In the genomic region with DNA sequence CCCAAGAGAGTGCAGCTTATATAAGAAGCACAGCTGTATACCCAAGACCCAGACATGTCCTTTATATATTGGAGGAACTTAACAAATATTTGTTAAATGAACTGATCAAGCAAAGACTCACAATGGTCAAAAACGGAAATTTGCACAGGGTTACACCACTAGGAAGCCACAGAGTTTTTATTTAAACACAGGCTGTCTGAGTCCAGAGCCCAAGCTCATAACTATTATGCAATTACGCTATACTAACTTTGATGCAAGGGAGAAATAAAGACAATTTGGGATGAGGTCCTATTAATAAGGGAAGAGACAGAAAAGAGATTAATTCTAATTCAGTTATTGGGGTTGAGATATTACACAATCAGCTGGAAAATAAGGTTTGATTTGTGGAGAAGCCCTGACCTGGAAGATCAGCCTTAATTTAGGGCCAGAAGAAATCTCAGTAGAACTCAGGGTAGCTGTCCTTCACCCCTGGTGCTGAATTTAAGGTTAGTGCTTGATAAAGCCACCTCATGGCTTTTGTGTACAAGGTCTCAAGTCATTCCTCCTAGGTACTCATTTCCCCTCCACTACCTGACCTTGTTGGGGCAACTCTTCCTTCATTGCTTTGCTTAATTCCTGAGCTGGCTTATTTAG, we compare ENCODE assay signal across 15 cellular contexts. TPM values are rescaled to one million over a fixed set of nuclear protein-coding genes. Genes with fewer than 3 reads are reported as not detected.
DNase-seq lines count a peak whose midpoint lies in the region; ATAC-seq, FAIRE-seq and TF ChIP-seq lines count a peak whose summit lies in the region.
"Had no signal": no experiment of that assay in that cellular context is flagged by ENCODE, and none has a peak within 500 bp of the region (broad histone marks: within the 10 kb centered on the region; RNA-seq: fewer than 3 reads in every experiment).

No MANE protein-coding gene starts in this region.

- POLR2A ChIA-PET in GM12878 (lab: Charles Lee): no interaction called here

- TF ChIP-seq EP300 in GM12878 (IDR thresholded peaks at IDR 0.05; ENCODE audit: borderline replicate concordance in 1 of 2, control insufficient read depth in 1 of 2, low read depth in 2 of 2, low read length in 2 of 2): no peak

- H3K4me1 ChIP-seq in GM12878 (ENCODE audit: control insufficient read depth, insufficient read depth, low read length): no peaks in the 10 kb centered on the region

- TF ChIP-seq POLR2A in GM12878 (IDR thresholded peaks at IDR 0.05; ENCODE audit: low read depth, low read length): no peak

- no peak for FAIRE-seq in GM12878 (lab: Jason Lieb, UNC)

- no peak for TF ChIP-seq CTCF in GM12878 (IDR thresholded peaks at IDR 0.05 in 2 of 3, conservative IDR thresholded peaks at IDR 0.05 in 1 of 3; ENCODE audit: control insufficient read depth in 2 of 3, extremely low read depth in 1 of 3, insufficient read depth in 1 of 3, low read depth in 3 of 3, low read length in 3 of 3)

- SMC1A ChIA-PET in GM12878 (lab: Charles Lee; ENCODE audit: uncharacterized antibody, unreplicated experiment): interaction anchor here (1.2 to 8.3 kb wide), 5 partner anchors 20 to 157 kb away, joined by 3 to 43 read pairs (median 8); a partner anchor contains a TSS

- no peak for ATAC-seq in GM12878
- ATAC-seq: activated T-helper 17 cell treated with anti-CD3 and anti-CD28 coated beads, Interleukin-2, amount 50 U/mL, for 72 hours had no signal

- WGBS in GM12878 (ENCODE audit: insufficient coverage, insufficient replicate concordance, low lambda C conversion rate, missing lambda C conversion rate): 50% methylated on average over 2 of the region's 2 CpGs

- no peaks in the 10 kb centered on the region; a peak in 2 of 4 replicates for H3K27me3 ChIP-seq in GM12878 (replicated peaks in 1 of 2; ENCODE audit: control insufficient read depth in 2 of 2, insufficient read depth in 2 of 2, low read length in 1 of 2)
- H3K27me3 ChIP-seq: brain microvascular endothelial cell had no signal

- no peaks in the 10 kb centered on the region for H3K79me2 ChIP-seq in GM12878 (ENCODE audit: control insufficient read depth, insufficient read depth, low read length)

- peak; percentile 14 for DNase-seq in activated CD4-positive, alpha-beta T cell treated with anti-CD3 and anti-CD28 coated beads for 48 hours
- DNase-seq in activated CD4-positive, alpha-beta T cell treated with anti-CD3 and anti-CD28 coated beads, Interleukin-2, amount 50 U/mL, for 48 hours: no peak
- DNase-seq in NAMALWA (ENCODE audit: low spot score) (peak; percentile 28), GM12878 (ENCODE audit: low read depth, low spot score) (no peak), myocyte (ENCODE audit: low read depth) (peak; percentile 49), NCI-H446 (lab: John Stamatoyannopoulos, UW) (no peak), UCSD-AML1 (lab: John Stamatoyannopoulos, UW; ENCODE audit: unreplicated experiment) (no peak)
- DNase-seq in stimulated activated CD4-positive, alpha-beta T cell treated with anti-CD3 and anti-CD28 coated beads, Interleukin-2, amount 100 ng/mL, for 48 hours: no peak
- DNase-seq: activated CD4-positive, CD25-positive, alpha-beta regulatory T cell treated with anti-CD3 and anti-CD28 coated beads, Interleukin-2, amount 50 U/mL, for 72 hours; brain microvascular endothelial cell; NCI-H1092 treated with DMSO at 0.1 percent for 48 hours had no signal

- in situ Hi-C loops in GM12878 (cut with MboI): loop anchor here (5.0 kb wide), 1 partner anchor 158 kb away; no protein-coding TSS in a partner anchor

- RAD21 ChIA-PET in GM12878 (lab: Charles Lee; ENCODE audit: unreplicated experiment): interaction anchor here (1.9 to 2.9 kb wide), 2 partner anchors 28 to 159 kb away, joined by 4 to 9 read pairs; no protein-coding TSS in a partner anchor

- intact Hi-C loops in GM12878 (cut with micrococcal nuclease; ENCODE audit: unreplicated experiment): no loop called here

- H3K27ac ChIP-seq in GM12878 (ENCODE audit: control insufficient read depth, insufficient read depth): no peak overlapping the region
- H3K27ac ChIP-seq: brain microvascular endothelial cell had no signal

- no peak overlapping the region for H3K9ac ChIP-seq in GM12878 (ENCODE audit: control insufficient read depth, insufficient read depth, low read length)

- no peak overlapping the region for H2AFZ ChIP-seq in GM12878 (ENCODE audit: control insufficient read depth, low read depth, low read length)

- BruUV-seq in GM12878 (replicated peaks; lab: Mats Ljungman, UMichigan): no TSS peak

- no peaks in the 10 kb centered on the region for H3K9me3 ChIP-seq in GM12878 (replicated peaks; ENCODE audit: control insufficient read depth, insufficient read depth, low read length)

- H3K4me3 ChIP-seq in GM12878: no peak overlapping the region

- CTCF ChIA-PET in GM12878 (lab: Yijun Ruan, JAX): interaction anchor here (0.7 to 9.0 kb wide), 7 partner anchors 10 to 161 kb away, joined by 3 to 114 read pairs (median 3); a partner anchor contains a TSS

- no peak for TF ChIP-seq RAD21 in GM12878 (IDR thresholded peaks at IDR 0.05; ENCODE audit: insufficient read depth, low read depth, low read length)

- H4K20me1 ChIP-seq in GM12878 (ENCODE audit: control insufficient read depth, insufficient read depth): no peaks in the 10 kb centered on the region; the same call in 1 of the 2 replicates

- H3K36me3 ChIP-seq in GM12878 (ENCODE audit: control insufficient read depth in 2 of 2, insufficient read depth in 2 of 2, low read length in 1 of 2): no peaks in the 10 kb centered on the region
- H3K36me3 ChIP-seq: brain microvascular endothelial cell had no signal

- no peak overlapping the region for H3K4me2 ChIP-seq in GM12878 (ENCODE audit: control insufficient read depth, insufficient read depth)

TF ChIP-seq in GM12878, 131 proteins besides CTCF, POLR2A, EP300 and RAD21 (continues in another document):
- TF ChIP-seq, protein P1, sequence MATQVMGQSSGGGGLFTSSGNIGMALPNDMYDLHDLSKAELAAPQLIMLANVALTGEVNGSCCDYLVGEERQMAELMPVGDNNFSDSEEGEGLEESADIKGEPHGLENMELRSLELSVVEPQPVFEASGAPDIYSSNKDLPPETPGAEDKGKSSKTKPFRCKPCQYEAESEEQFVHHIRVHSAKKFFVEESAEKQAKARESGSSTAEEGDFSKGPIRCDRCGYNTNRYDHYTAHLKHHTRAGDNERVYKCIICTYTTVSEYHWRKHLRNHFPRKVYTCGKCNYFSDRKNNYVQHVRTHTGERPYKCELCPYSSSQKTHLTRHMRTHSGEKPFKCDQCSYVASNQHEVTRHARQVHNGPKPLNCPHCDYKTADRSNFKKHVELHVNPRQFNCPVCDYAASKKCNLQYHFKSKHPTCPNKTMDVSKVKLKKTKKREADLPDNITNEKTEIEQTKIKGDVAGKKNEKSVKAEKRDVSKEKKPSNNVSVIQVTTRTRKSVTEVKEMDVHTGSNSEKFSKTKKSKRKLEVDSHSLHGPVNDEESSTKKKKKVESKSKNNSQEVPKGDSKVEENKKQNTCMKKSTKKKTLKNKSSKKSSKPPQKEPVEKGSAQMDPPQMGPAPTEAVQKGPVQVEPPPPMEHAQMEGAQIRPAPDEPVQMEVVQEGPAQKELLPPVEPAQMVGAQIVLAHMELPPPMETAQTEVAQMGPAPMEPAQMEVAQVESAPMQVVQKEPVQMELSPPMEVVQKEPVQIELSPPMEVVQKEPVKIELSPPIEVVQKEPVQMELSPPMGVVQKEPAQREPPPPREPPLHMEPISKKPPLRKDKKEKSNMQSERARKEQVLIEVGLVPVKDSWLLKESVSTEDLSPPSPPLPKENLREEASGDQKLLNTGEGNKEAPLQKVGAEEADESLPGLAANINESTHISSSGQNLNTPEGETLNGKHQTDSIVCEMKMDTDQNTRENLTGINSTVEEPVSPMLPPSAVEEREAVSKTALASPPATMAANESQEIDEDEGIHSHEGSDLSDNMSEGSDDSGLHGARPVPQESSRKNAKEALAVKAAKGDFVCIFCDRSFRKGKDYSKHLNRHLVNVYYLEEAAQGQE (IDR thresholded peaks at IDR 0.05; ENCODE audit: low read depth, low read length): peak; percentile 93

RNA-seq across cellular contexts. Expression of a gene that starts 10.5 kb away (rescaled TPM):
- 4.1 and 4.2 TPM in 2 replicates for total RNA-seq in GM12878 (2013; cell fraction: nucleolus; rRNA removed)
- total RNA-seq in GM12878 (2014; rRNA removed) (0.96 and 0.98 TPM in 2 replicates), GM12878 (2014; rRNA removed; fragmentation: Illumina TruSeq; extraction: Trizol) (1.7 and 1.8 TPM in 2 replicates), GM12878 (2021) (1.2 and 1.7 TPM in 2 replicates), myocyte (not detected in 2 replicates)
- 1.2 TPM for polyA plus RNA-seq in GM12878 (2011; ENCODE audit: low read depth)
- polyA plus RNA-seq in GM12878 (2011; rRNA removed) (0.08 and 0.19 TPM in 2 replicates), GM12878 (2014; fragmentation: Illumina TruSeq; extraction: Trizol) (2.0 and 3.3 TPM in 2 replicates), GM12878 (2014; fragmentation: Nextera tagmentation; extraction: Ambion mirVana) (under 1 TPM; 0.29 to 0.60 TPM), GM12878 (2014; rRNA removed) (0.84 and 1.7 TPM in 2 replicates), GM12878 (2016; fragmentation: Nextera tagmentation; extraction: Ambion mirVana) (1 to 10 TPM; 1.2 to 1.4 TPM)
- polyA plus RNA-seq in GM12878 (2011; cell fraction: cytosol; rRNA removed): 0.04 and 0.05 TPM in 2 replicates
- polyA plus RNA-seq in GM12878 (2011; cell fraction: nucleus; rRNA removed): 0.13 and 0.25 TPM in 2 replicates
- 2.0 and 2.3 TPM in 2 replicates for polyA plus RNA-seq in GM12878 (2012)
- polyA minus RNA-seq in GM12878 (2011; rRNA and poly(A)+ RNA removed): 0.15 TPM in 2 replicates
- not detected in 2 replicates for polyA minus RNA-seq in GM12878 (2011; cell fraction: cytosol; rRNA and poly(A)+ RNA removed)
- 0.12 TPM in 1 of 2 replicates, not detected in the other for polyA minus RNA-seq in GM12878 (2011; cell fraction: nucleus; rRNA and poly(A)+ RNA removed)
- 0.04 TPM for polyA plus RNA-seq in myocyte (2012)

RNA-seq across cellular contexts. Expression of a gene that starts 26.6 kb away (rescaled TPM):
- total RNA-seq in GM12878 (2013; cell fraction: nucleolus; rRNA removed): 1.2 and 1.3 TPM in 2 replicates
- total RNA-seq in GM12878 (2014; rRNA removed) (0.11 and 0.45 TPM in 2 replicates), GM12878 (2014; rRNA removed; fragmentation: Illumina TruSeq; extraction: Trizol) (0.09 TPM in 1 of 2 replicates, not detected in the other), GM12878 (2021) (0.23 and 0.35 TPM in 2 replicates), myocyte (not detected in 2 replicates)
- not detected for polyA plus RNA-seq in GM12878 (2011; ENCODE audit: low read depth)
- polyA plus RNA-seq in GM12878 (2011; rRNA removed) (0.17 and 0.22 TPM in 2 replicates), GM12878 (2014; fragmentation: Illumina TruSeq; extraction: Trizol) (0.15 and 0.46 TPM in 2 replicates), GM12878 (2014; fragmentation: Nextera tagmentation; extraction: Ambion mirVana) (under 1 TPM in 1 of 2 experiments, not detected in 1; 0.09 TPM), GM12878 (2014; rRNA removed) (0.19 and 0.46 TPM in 2 replicates), GM12878 (2016; fragmentation: Nextera tagmentation; extraction: Ambion mirVana) (under 1 TPM; 0.14 to 0.23 TPM)
- 0.16 and 0.28 TPM in 2 replicates for polyA plus RNA-seq in GM12878 (2011; cell fraction: cytosol; rRNA removed)
- polyA plus RNA-seq in GM12878 (2011; cell fraction: nucleus; rRNA removed): 0.19 and 0.22 TPM in 2 replicates
- 0.17 and 0.24 TPM in 2 replicates for polyA plus RNA-seq in GM12878 (2012)
- polyA minus RNA-seq in GM12878 (2011; rRNA and poly(A)+ RNA removed): 0.15 and 0.22 TPM in 2 replicates
- not detected in 2 replicates for polyA minus RNA-seq in GM12878 (2011; cell fraction: cytosol; rRNA and poly(A)+ RNA removed)
- 0.12 and 0.29 TPM in 2 replicates for polyA minus RNA-seq in GM12878 (2011; cell fraction: nucleus; rRNA and poly(A)+ RNA removed)
- not detected for polyA plus RNA-seq in myocyte (2012)
- total RNA-seq: Daoy, mesothelial cell of epicardium, ureter had no signal

Comparison
In these comparisons a context has a peak if more than half of its experiments do, and no peak if none do; other contexts are left out.
1. DNase-seq: peak in activated CD4-positive, alpha-beta T cell treated with anti-CD3 and anti-CD28 coated beads for 48 hours (single experiment), NAMALWA (single experiment) and myocyte (single experiment); none in activated CD4-positive, alpha-beta T cell treated with anti-CD3 and anti-CD28 coated beads, Interleukin-2, amount 50 U/mL, for 48 hours (0 of 2), GM12878 (single experiment), NCI-H446 (0 of 2), UCSD-AML1 (single experiment) and stimulated activated CD4-positive, alpha-beta T cell treated with anti-CD3 and anti-CD28 coated beads, Interleukin-2, amount 100 ng/mL, for 48 hours (0 of 2).